ENCODE assay signal across 8 cellular contexts in the genomic region with DNA sequence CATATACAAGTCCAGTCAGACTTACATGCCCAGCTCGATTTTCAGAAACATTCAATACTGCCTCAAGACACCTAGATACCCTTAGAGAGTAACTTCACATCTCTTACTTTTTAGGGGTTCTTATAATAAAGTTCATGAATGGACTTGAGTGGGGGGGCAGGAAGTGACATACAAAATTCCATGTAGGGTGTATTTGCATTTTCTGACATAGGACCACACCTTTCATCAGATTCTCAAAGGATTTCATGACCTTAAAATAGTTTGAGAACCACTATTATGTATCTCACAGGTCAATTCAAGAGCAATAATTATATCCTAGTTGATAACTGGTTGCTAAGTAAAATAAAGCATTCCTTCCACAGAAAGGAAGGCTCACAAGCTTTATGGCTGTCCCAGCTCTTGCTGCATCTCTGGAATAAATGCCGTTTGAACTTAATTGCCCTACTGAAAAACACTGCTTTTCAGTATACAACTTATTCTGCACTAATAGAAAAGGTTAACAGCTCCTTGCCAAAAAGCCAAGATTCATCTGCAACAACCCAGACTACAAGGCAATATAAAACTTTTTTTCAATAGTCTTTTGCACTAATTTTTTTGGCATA. TPM values are rescaled to one million over a fixed set of nuclear protein-coding genes. Genes with fewer than 3 reads are reported as not detected.
DNase-seq lines count a peak whose midpoint lies in the region; ATAC-seq and TF ChIP-seq lines count a peak whose summit lies in the region.

No MANE protein-coding gene starts in this region.

- H3K27me3 ChIP-seq in neural cell (ENCODE audit: insufficient read depth, low read depth, low read length), result no peaks in the 10 kb centered on the region

- H2AFZ ChIP-seq in neural cell (ENCODE audit: low read depth, low read length), result no peak overlapping the region

- H3K36me3 Mint-ChIP-seq in dendritic cell treated with granulocyte-macrophage colony-stimulating factor and Interleukin-4, amounts not matched to agents 40 ng/mL and 50 ng/mL, for 4 days (ENCODE audit: low read depth), result peaks cover 28% of the 10 kb centered on the region
- H3K36me3 Mint-ChIP-seq in endothelial cell (ENCODE audit: low read depth, unreplicated experiment), result peaks cover 4% of the 10 kb centered on the region

- peaks cover 17% of the 10 kb centered on the region for H3K4me1 Mint-ChIP-seq in dendritic cell treated with granulocyte-macrophage colony-stimulating factor and Interleukin-4, amounts not matched to agents 40 ng/mL and 50 ng/mL, for 4 days (ENCODE audit: low read depth)
- H3K4me1 Mint-ChIP-seq in endothelial cell (ENCODE audit: unreplicated experiment), result peaks cover 21% of the 10 kb centered on the region

- H3K27ac Mint-ChIP-seq in dendritic cell treated with granulocyte-macrophage colony-stimulating factor and Interleukin-4, amounts not matched to agents 40 ng/mL and 50 ng/mL, for 4 days, result no peak overlapping the region
- no peak overlapping the region for H3K27ac Mint-ChIP-seq in endothelial cell (ENCODE audit: unreplicated experiment)

- no peak for TF ChIP-seq CTCF in NB4 (IDR thresholded peaks at IDR 0.05; ENCODE audit: low read depth, low read length)
- TF ChIP-seq CTCF in neural cell (IDR thresholded peaks at IDR 0.05; ENCODE audit: poor library complexity, severe bottlenecking), result no peak
- no peak for TF ChIP-seq CTCF in endothelial cell (IDR thresholded peaks at IDR 0.05; ENCODE audit: unreplicated experiment)

- H3K9me2 ChIP-seq in neural cell (ENCODE audit: insufficient read depth, low read length), result no peaks in the 10 kb centered on the region

- no peaks in the 10 kb centered on the region for H4K20me1 ChIP-seq in neural cell (ENCODE audit: insufficient read depth)

- no peak for ATAC-seq in HG02678 (IDR thresholded peaks at IDR 0.05; ENCODE audit: unreplicated experiment)

- TF ChIP-seq POLR2A in NB4 (IDR thresholded peaks at IDR 0.05; ENCODE audit: extremely low read depth, insufficient read length), result no peak

- no peak overlapping the region for H3K27ac ChIP-seq in neural cell (ENCODE audit: low read length)

- no peak overlapping the region for H3K9ac ChIP-seq in neural cell (ENCODE audit: low read length)

- H3K9me3 Mint-ChIP-seq in dendritic cell treated with granulocyte-macrophage colony-stimulating factor and Interleukin-4, amounts not matched to agents 40 ng/mL and 50 ng/mL, for 4 days, result no peaks in the 10 kb centered on the region
- no peaks in the 10 kb centered on the region for H3K9me3 Mint-ChIP-seq in endothelial cell (ENCODE audit: unreplicated experiment)

- peaks cover 14% of the 10 kb centered on the region for H3K79me2 ChIP-seq in neural cell (replicated peaks; ENCODE audit: insufficient read depth, low read length)

- H3K9me3 ChIP-seq in neural cell (ENCODE audit: low read length), result no peaks in the 10 kb centered on the region

- no peak for TF ChIP-seq RAD21 in neural cell (conservative IDR thresholded peaks at IDR 0.05)

- intact Hi-C loops in dendritic cell treated with granulocyte-macrophage colony-stimulating factor and Interleukin-4, amounts not matched to agents 40 ng/mL and 50 ng/mL, for 4 days (cut with micrococcal nuclease), result no loop called here

- no peaks in the 10 kb centered on the region for H3F3A ChIP-seq in neural cell (ENCODE audit: insufficient read depth, low read length, poor library complexity, severe bottlenecking)

- TF ChIP-seq EP300 in neural cell (conservative IDR thresholded peaks at IDR 0.05; ENCODE audit: poor library complexity, severe bottlenecking), result no peak

- H3K4me3 ChIP-seq in NB4 (ENCODE audit: low read depth, low read length) (peak overlapping the region; percentile 93), neural cell (ENCODE audit: low read length) (peak overlapping the region; percentile 99)

- no peaks in the 10 kb centered on the region for H3K36me3 ChIP-seq in neural cell (ENCODE audit: insufficient read depth, low read length)

- DNase-seq in EH (ENCODE audit: low read depth) (peak; percentile 40), NB4 (ENCODE audit: low read depth) (no peak), NCI-H748 treated with DMSO at 0.1 percent for 48 hours (lab: John Stamatoyannopoulos, UW) (no peak), endothelial cell (ENCODE audit: low spot score) (no peak)
- DNase-seq in stimulated activated naive CD4-positive, alpha-beta T cell (lab: John Stamatoyannopoulos, UW), result no peak

- peak overlapping the region; percentile 92 for H3K4me3 Mint-ChIP-seq in dendritic cell treated with granulocyte-macrophage colony-stimulating factor and Interleukin-4, amounts not matched to agents 40 ng/mL and 50 ng/mL, for 4 days
- no peak overlapping the region for H3K4me3 Mint-ChIP-seq in endothelial cell (ENCODE audit: unreplicated experiment)

- peak overlapping the region; percentile 99 for H3K4me2 ChIP-seq in neural cell (ENCODE audit: low read length)

- no peaks in the 10 kb centered on the region for H3K27me3 Mint-ChIP-seq in dendritic cell treated with granulocyte-macrophage colony-stimulating factor and Interleukin-4, amounts not matched to agents 40 ng/mL and 50 ng/mL, for 4 days
- peaks cover 2% of the 10 kb centered on the region for H3K27me3 Mint-ChIP-seq in endothelial cell (ENCODE audit: unreplicated experiment)

TF ChIP-seq in neural cell, 6 proteins besides CTCF, POLR2A, EP300 and RAD21:
- TF ChIP-seq POLR2AphosphoS5 (IDR thresholded peaks at IDR 0.05) (no peak), EZH2 (IDR thresholded peaks at IDR 0.05; ENCODE audit: borderline replicate concordance, insufficient read depth, low read length, poor library complexity, severe bottlenecking) (no peak), SMC3 (conservative IDR thresholded peaks at IDR 0.05; ENCODE audit: poor library complexity) (no peak), TAF1 (IDR thresholded peaks at IDR 0.05; ENCODE audit: low read depth) (no peak), MXI1 (conservative IDR thresholded peaks at IDR 0.05; ENCODE audit: poor library complexity, severe bottlenecking) (no peak)
- TF ChIP-seq, protein P1, sequence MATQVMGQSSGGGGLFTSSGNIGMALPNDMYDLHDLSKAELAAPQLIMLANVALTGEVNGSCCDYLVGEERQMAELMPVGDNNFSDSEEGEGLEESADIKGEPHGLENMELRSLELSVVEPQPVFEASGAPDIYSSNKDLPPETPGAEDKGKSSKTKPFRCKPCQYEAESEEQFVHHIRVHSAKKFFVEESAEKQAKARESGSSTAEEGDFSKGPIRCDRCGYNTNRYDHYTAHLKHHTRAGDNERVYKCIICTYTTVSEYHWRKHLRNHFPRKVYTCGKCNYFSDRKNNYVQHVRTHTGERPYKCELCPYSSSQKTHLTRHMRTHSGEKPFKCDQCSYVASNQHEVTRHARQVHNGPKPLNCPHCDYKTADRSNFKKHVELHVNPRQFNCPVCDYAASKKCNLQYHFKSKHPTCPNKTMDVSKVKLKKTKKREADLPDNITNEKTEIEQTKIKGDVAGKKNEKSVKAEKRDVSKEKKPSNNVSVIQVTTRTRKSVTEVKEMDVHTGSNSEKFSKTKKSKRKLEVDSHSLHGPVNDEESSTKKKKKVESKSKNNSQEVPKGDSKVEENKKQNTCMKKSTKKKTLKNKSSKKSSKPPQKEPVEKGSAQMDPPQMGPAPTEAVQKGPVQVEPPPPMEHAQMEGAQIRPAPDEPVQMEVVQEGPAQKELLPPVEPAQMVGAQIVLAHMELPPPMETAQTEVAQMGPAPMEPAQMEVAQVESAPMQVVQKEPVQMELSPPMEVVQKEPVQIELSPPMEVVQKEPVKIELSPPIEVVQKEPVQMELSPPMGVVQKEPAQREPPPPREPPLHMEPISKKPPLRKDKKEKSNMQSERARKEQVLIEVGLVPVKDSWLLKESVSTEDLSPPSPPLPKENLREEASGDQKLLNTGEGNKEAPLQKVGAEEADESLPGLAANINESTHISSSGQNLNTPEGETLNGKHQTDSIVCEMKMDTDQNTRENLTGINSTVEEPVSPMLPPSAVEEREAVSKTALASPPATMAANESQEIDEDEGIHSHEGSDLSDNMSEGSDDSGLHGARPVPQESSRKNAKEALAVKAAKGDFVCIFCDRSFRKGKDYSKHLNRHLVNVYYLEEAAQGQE (IDR thresholded peaks at IDR 0.05; ENCODE audit: borderline replicate concordance), result no peak
TF ChIP-seq in neural cell: peak in this region for 0.

RNA-seq across cellular contexts. Expression of a gene that starts 2.3 kb away (rescaled TPM):
- polyA plus RNA-seq in neural cell, result 16.4 and 24.2 TPM in 2 replicates
- polyA minus RNA-seq in neural cell, result 19.7 and 21.6 TPM in 2 replicates
- 20.4 TPM for total RNA-seq in endothelial cell (ENCODE audit: unreplicated experiment)

RNA-seq across cellular contexts. Expression of a gene that starts 15.9 kb away (rescaled TPM):
- polyA plus RNA-seq in neural cell, result 1.8 and 3.2 TPM in 2 replicates
- 0.49 TPM in 1 of 2 replicates, not detected in the other for polyA minus RNA-seq in neural cell
- 2.3 TPM for total RNA-seq in endothelial cell (ENCODE audit: unreplicated experiment)
